Comparison of ENCODE assay signal across 13 cellular contexts in the genomic region with DNA sequence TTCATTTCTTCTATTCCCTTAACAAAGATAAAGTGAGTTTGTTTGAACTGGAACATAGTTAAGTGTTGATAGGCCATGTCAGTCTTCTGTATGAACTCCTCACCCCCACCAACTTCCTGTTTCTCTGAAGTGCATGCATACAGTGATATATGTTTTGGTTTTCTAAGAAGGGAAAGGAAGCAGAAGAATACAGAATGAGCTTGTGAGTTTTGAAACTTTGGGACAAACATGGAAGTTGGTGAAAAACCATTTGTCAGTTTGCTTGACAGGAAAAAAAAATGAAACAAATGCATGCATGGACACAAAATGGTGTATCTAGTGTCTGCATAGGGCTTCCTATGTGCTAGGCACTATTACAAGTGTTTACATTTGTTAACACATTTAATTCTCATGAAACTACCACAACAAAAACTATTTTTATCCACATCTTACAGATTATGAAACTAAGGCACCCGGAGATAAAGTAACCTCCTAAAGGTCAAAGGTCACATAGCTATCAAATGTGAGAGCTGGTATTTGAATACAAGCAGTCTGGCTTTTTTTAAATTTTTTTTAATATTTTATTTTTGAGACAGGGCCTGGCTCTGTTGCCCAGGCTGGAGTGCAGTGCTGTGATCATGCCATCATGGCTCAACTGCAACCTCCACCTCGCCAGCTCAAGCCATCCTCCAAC.
DNase-seq lines count a peak whose midpoint lies in the region; ATAC-seq, FAIRE-seq and TF ChIP-seq lines count a peak whose summit lies in the region.
"Had no signal": no experiment of that assay in that cellular context is flagged by ENCODE, and none has a peak within 500 bp of the region (broad histone marks: within the 10 kb centered on the region; RNA-seq: fewer than 3 reads in every experiment).

No MANE protein-coding gene starts in this region.

- peak overlapping the region; percentile 80 for H2AFZ ChIP-seq in K562 (ENCODE audit: low read depth, low read length)

- TF ChIP-seq CTCF in K562 (IDR thresholded peaks at IDR 0.05 in 2 of 3, conservative IDR thresholded peaks at IDR 0.05 in 1 of 3; ENCODE audit: insufficient read depth in 2 of 3, low read depth in 1 of 3, low read length in 3 of 3) (no peak), chondrocyte (IDR thresholded peaks at IDR 0.05) (no peak)

- peak overlapping the region; percentile 44; the same call in 1 of the 2 replicates for H3K4me2 ChIP-seq in K562 (ENCODE audit: insufficient read depth, low read length)

- CTCF ChIA-PET in K562 (lab: Yijun Ruan, JAX; ENCODE audit: low intra/inter-chr PET ratio): no interaction called here

- no peaks in the 10 kb centered on the region for H3K36me3 Mint-ChIP-seq in chondrocyte (ENCODE audit: low read depth)

- no peaks in the 10 kb centered on the region for H3K9me1 ChIP-seq in K562 (ENCODE audit: control insufficient read depth, insufficient read depth, low read length)

- in situ Hi-C loops in K562 (cut with MboI): no loop called here

- ATAC-seq in GM18861 (IDR thresholded peaks at IDR 0.05; ENCODE audit: unreplicated experiment) (peak; percentile 66), GM21576 (IDR thresholded peaks at IDR 0.05; ENCODE audit: unreplicated experiment) (peak; percentile 68), K562 (peak; percentile 78), GM21515 (IDR thresholded peaks at IDR 0.05; ENCODE audit: unreplicated experiment) (no peak)

- DNase-seq in Kasumi-1 (lab: John Stamatoyannopoulos, UW): peak; percentile 66 to 69
- DNase-seq in K562 (ENCODE audit: extremely low read depth in 1 of 4, low spot score in 3 of 4): peak in 3 of 4 experiments; percentile 17 to 82 (median 68)
- no peak for DNase-seq in chondrocyte (ENCODE audit: low spot score)
- no peak for DNase-seq in dedifferentiated amniotic fluid mesenchymal stem cell (ENCODE audit: extremely low spot score)
- DNase-seq: activated CD8-positive, alpha-beta memory T cell treated with anti-CD3 and anti-CD28 coated beads, Interleukin-2, amount 50 U/mL, for 4 hours; amygdala; Caco-2; effector memory CD4-positive, alpha-beta T cell; NCI-H1417; nucleus accumbens had no signal

- H3K9me3 Mint-ChIP-seq in chondrocyte (ENCODE audit: low read depth): no peaks in the 10 kb centered on the region

- H3K27ac ChIP-seq in K562 (ENCODE audit: extremely low read depth, low read depth, low read length): peak overlapping the region; percentile 91

- H3K9me3 ChIP-seq in K562 (replicated peaks; ENCODE audit: control insufficient read depth, insufficient read depth, low read depth, low read length): no peaks in the 10 kb centered on the region
- H3K9me3 ChIP-seq: Caco-2 had no signal

- peaks cover 6 to 51% of the 10 kb centered on the region in 2 experiments; a peak in 4 of 5 replicates for H3K4me1 ChIP-seq in K562 (replicated peaks in 1 of 2; ENCODE audit: control insufficient read depth in 2 of 2, insufficient read depth in 2 of 2, low read length in 2 of 2)
- H3K4me1 ChIP-seq: Caco-2 had no signal

- BruUV-seq in K562 (replicated peaks; lab: Mats Ljungman, UMichigan): no TSS peak

- no peak for TF ChIP-seq POLR2A in K562 (conservative IDR thresholded peaks at IDR 0.05)

- H3K79me2 ChIP-seq in K562 (ENCODE audit: control insufficient read depth, insufficient read depth, low read length): peaks cover 23% of the 10 kb centered on the region; the same call in 2 of the 3 replicates

- peak in 1 of 2 experiments; percentile 24; a peak in 1 of 4 replicates for TF ChIP-seq RAD21 in K562 (CRISPR knock-in tag; conservative IDR thresholded peaks at IDR 0.05 in 1 of 2, IDR thresholded peaks at IDR 0.05 in 1 of 2)

- H3K4me3 Mint-ChIP-seq in chondrocyte (ENCODE audit: unreplicated experiment): no peak overlapping the region

- H3K4me3 ChIP-seq in K562: no peak overlapping the region

- TF ChIP-seq EP300 in K562 (IDR thresholded peaks at IDR 0.05; ENCODE audit: low read length): peak; percentile 86

- no peak overlapping the region for H3K27ac Mint-ChIP-seq in chondrocyte (ENCODE audit: unreplicated experiment)

- H3K9ac ChIP-seq in K562 (ENCODE audit: insufficient read depth in 1 of 2, low read depth in 2 of 2, low read length in 2 of 2): peak overlapping the region in 1 of 2 experiments; percentile 45; a peak in 2 of 4 replicates

- no peak for FAIRE-seq in K562 (lab: Jason Lieb, UNC)

- no peaks in the 10 kb centered on the region for H3K27me3 ChIP-seq in K562 (ENCODE audit: control insufficient read depth in 2 of 2, insufficient read depth in 2 of 2, low read length in 2 of 2)

- H4K20me1 ChIP-seq in K562 (replicated peaks; ENCODE audit: control insufficient read depth, insufficient read depth, low read length): no peaks in the 10 kb centered on the region

- 23% methylated on average over 2 of the region's 2 CpGs for WGBS in K562 (ENCODE audit: insufficient coverage, low coverage, missing lambda C conversion rate)

- H3K27me3 Mint-ChIP-seq in chondrocyte (ENCODE audit: low read depth): no peaks in the 10 kb centered on the region

- H3K36me3 ChIP-seq in K562 (ENCODE audit: control insufficient read depth, insufficient read depth, low read length): no peaks in the 10 kb centered on the region; the same call in 2 of the 3 replicates

- intact Hi-C loops in K562 (cut with micrococcal nuclease): loop anchor here (2.0 to 5.0 kb wide), 4 partner anchors 20 to 854 kb away; no protein-coding TSS in a partner anchor

- no peaks in the 10 kb centered on the region for H3K4me1 Mint-ChIP-seq in chondrocyte (ENCODE audit: low read depth)

- POLR2A ChIA-PET in K562 (lab: Yijun Ruan, JAX): interaction anchor here (1.0 to 1.2 kb wide), 3 partner anchors 14 to 66 kb away, joined by 3 to 4 read pairs (median 3); no protein-coding TSS in a partner anchor

TF ChIP-seq in K562, 482 proteins besides CTCF, POLR2A, EP300 and RAD21 (continues in another document):
- TF ChIP-seq E4F1 (CRISPR knock-in tag; IDR thresholded peaks at IDR 0.05; ENCODE audit: borderline replicate concordance): peak; percentile 54; the same call in 1 of the 2 replicates
- TF ChIP-seq, protein P1, sequence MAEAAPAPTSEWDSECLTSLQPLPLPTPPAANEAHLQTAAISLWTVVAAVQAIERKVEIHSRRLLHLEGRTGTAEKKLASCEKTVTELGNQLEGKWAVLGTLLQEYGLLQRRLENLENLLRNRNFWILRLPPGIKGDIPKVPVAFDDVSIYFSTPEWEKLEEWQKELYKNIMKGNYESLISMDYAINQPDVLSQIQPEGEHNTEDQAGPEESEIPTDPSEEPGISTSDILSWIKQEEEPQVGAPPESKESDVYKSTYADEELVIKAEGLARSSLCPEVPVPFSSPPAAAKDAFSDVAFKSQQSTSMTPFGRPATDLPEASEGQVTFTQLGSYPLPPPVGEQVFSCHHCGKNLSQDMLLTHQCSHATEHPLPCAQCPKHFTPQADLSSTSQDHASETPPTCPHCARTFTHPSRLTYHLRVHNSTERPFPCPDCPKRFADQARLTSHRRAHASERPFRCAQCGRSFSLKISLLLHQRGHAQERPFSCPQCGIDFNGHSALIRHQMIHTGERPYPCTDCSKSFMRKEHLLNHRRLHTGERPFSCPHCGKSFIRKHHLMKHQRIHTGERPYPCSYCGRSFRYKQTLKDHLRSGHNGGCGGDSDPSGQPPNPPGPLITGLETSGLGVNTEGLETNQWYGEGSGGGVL (CRISPR knock-in tag; IDR thresholded peaks at IDR 0.05): peak; percentile 82
- TF ChIP-seq TBL1XR1 (IDR thresholded peaks at IDR 0.05; ENCODE audit: low read length in 2 of 2): peak in 1 of 2 experiments; percentile 82; a peak in 1 of 4 replicates
- TF ChIP-seq SMARCE1 (IDR thresholded peaks at IDR 0.05): peak; percentile 70
- peak in 1 of 2 experiments; percentile 24; a peak in 1 of 4 replicates for TF ChIP-seq KDM1A (IDR thresholded peaks at IDR 0.05)
- TF ChIP-seq IRF9 (tag; IDR thresholded peaks at IDR 0.05): peak; percentile 85
- TF ChIP-seq POLR2AphosphoS5 (IDR thresholded peaks at IDR 0.05; ENCODE audit: control insufficient read depth, insufficient read depth, low read depth, low read length): no peak
- TF ChIP-seq NFXL1 (CRISPR knock-in tag; IDR thresholded peaks at IDR 0.05): peak; percentile 87
- TF ChIP-seq CC2D1A (IDR thresholded peaks at IDR 0.05): peak; percentile 38

Comparison
In these comparisons a context has a peak if more than half of its experiments do, and no peak if none do; other contexts are left out.
1. DNase-seq: peak in Kasumi-1 (2 of 2) and K562 (3 of 4); none in chondrocyte (single experiment) and dedifferentiated amniotic fluid mesenchymal stem cell (single experiment).